ENCODE assay signal across 9 cellular contexts in genomic region chr2:197215988-197216979, GRCh38.
DNase-seq lines count a peak whose midpoint lies in the region; ATAC-seq and TF ChIP-seq lines count a peak whose summit lies in the region.
"Had no signal": no experiment of that assay in that cellular context is flagged by ENCODE, and none has a peak within 500 bp of the region (broad histone marks: within the 10 kb centered on the region; RNA-seq: fewer than 3 reads in every experiment).

No MANE protein-coding gene starts in this region.

- H3K36me3 ChIP-seq in breast epithelium: no peaks in the 10 kb centered on the region
- no peaks in the 10 kb centered on the region for H3K36me3 ChIP-seq in Peyer's patch
- no peaks in the 10 kb centered on the region for H3K36me3 ChIP-seq in heart right ventricle
- no peaks in the 10 kb centered on the region for H3K36me3 ChIP-seq in HAP-1 (replicated peaks)
- no peaks in the 10 kb centered on the region for H3K36me3 ChIP-seq in sigmoid colon

- H3K27me3 Mint-ChIP-seq in MCF 10A (ENCODE audit: insufficient read depth, unreplicated experiment): no peaks in the 10 kb centered on the region
- H3K27me3 Mint-ChIP-seq: brain had no signal

- intact Hi-C loops in MCF 10A (cut with micrococcal nuclease): no loop called here
- intact Hi-C loops in breast epithelium (cut with DNase I; ENCODE audit: low total_unique reads): no loop called here
- intact Hi-C loops in heart right ventricle (cut with DNase I): no loop called here
- intact Hi-C loops in sigmoid colon (cut with DNase I): no loop called here
- intact Hi-C loops in lower leg skin (cut with DNase I; ENCODE audit: low total_unique reads): no loop called here

- in situ Hi-C loops in HAP-1 (cut with MboI; ENCODE audit: low sequenced_read_pairs): no loop called here

- H3K27ac Mint-ChIP-seq in MCF 10A (ENCODE audit: low read depth, unreplicated experiment): no peak overlapping the region

- WGBS in heart right ventricle, 2 donors: 47 to 53% methylated on average over 7 of the region's 7 CpGs
- WGBS in sigmoid colon, 2 donors: 45 to 66% methylated on average over 7 of the region's 7 CpGs
- WGBS in lower leg skin, 2 donors: 57 to 60% methylated on average over 7 of the region's 7 CpGs

- POLR2A ChIA-PET in MCF 10A (lab: Yijun Ruan, JAX): no interaction called here

- no peaks in the 10 kb centered on the region for H3K4me1 Mint-ChIP-seq in MCF 10A (ENCODE audit: insufficient read depth, unreplicated experiment)

- no peaks in the 10 kb centered on the region for H3K9me3 ChIP-seq in breast epithelium
- no peaks in the 10 kb centered on the region for H3K9me3 ChIP-seq in Peyer's patch
- H3K9me3 ChIP-seq in heart right ventricle: no peaks in the 10 kb centered on the region
- no peaks in the 10 kb centered on the region for H3K9me3 ChIP-seq in HAP-1
- no peaks in the 10 kb centered on the region for H3K9me3 ChIP-seq in sigmoid colon

- CTCF ChIA-PET in MCF 10A (lab: Yijun Ruan, JAX): interaction anchor here (1.6 kb wide), 1 partner anchor 95 kb away, joined by 3 read pairs; no protein-coding TSS in a partner anchor

- no peaks in the 10 kb centered on the region for H3K4me1 ChIP-seq in breast epithelium
- H3K4me1 ChIP-seq in Peyer's patch: peaks cover 0 to 43% (median 11%) of the 10 kb centered on the region in 4 donors
- peaks cover 0 to 88% (median 29%) of the 10 kb centered on the region in 9 donors for H3K4me1 ChIP-seq in heart right ventricle
- no peaks in the 10 kb centered on the region for H3K4me1 ChIP-seq in HAP-1
- H3K4me1 ChIP-seq in sigmoid colon: peaks cover 0 to 54% (median 44%) of the 10 kb centered on the region in 4 donors

- no peaks in the 10 kb centered on the region for H3K27me3 ChIP-seq in breast epithelium
- H3K27me3 ChIP-seq in Peyer's patch: no peaks in the 10 kb centered on the region
- no peaks in the 10 kb centered on the region for H3K27me3 ChIP-seq in heart right ventricle
- no peaks in the 10 kb centered on the region; the same call in 1 of the 2 replicates for H3K27me3 ChIP-seq in HAP-1 (ENCODE audit: low read depth)
- H3K27me3 ChIP-seq in sigmoid colon: no peaks in the 10 kb centered on the region

- peak overlapping the region in 1 of 2 donors; percentile 35 for H3K27ac ChIP-seq in breast epithelium
- peak overlapping the region; percentile 15 to 84 (median 32) for H3K27ac ChIP-seq in Peyer's patch
- peak overlapping the region in 7 of 10 donors; percentile 1 to 84 (median 30) for H3K27ac ChIP-seq in heart right ventricle
- H3K27ac ChIP-seq in sigmoid colon: peak overlapping the region in 2 of 4 donors; percentile 5 to 36

- ATAC-seq in HG02973 (IDR thresholded peaks at IDR 0.05; ENCODE audit: unreplicated experiment) (peak; percentile 59), heart right ventricle (peak in 6 of 8 donors; percentile 17 to 76 (median 64))

- TF ChIP-seq POLR2A in breast epithelium (IDR thresholded peaks at IDR 0.05) (no peak), Peyer's patch (IDR thresholded peaks at IDR 0.05) (no peak), sigmoid colon (IDR thresholded peaks at IDR 0.05) (no peak), lower leg skin (IDR thresholded peaks at IDR 0.05) (no peak)

- H3K36me3 Mint-ChIP-seq in MCF 10A (ENCODE audit: insufficient read depth, unreplicated experiment): no peaks in the 10 kb centered on the region
- H3K36me3 Mint-ChIP-seq: brain had no signal

- H3K4me3 ChIP-seq in breast epithelium (no peak overlapping the region), Peyer's patch (no peak overlapping the region), heart right ventricle (peak overlapping the region in 1 of 10 donors; percentile 19), HAP-1 (no peak overlapping the region), sigmoid colon (no peak overlapping the region), lower leg skin (ENCODE audit: low read depth, poor library complexity, severe bottlenecking) (no peak overlapping the region)

- TF ChIP-seq EP300 in sigmoid colon (IDR thresholded peaks at IDR 0.05): no peak

- TF ChIP-seq CTCF in MCF 10A (IDR thresholded peaks at IDR 0.05; ENCODE audit: unreplicated experiment) (no peak), breast epithelium (IDR thresholded peaks at IDR 0.05) (no peak), Peyer's patch (IDR thresholded peaks at IDR 0.05) (no peak), heart right ventricle (IDR thresholded peaks at IDR 0.05) (no peak), sigmoid colon (IDR thresholded peaks at IDR 0.05) (no peak), lower leg skin (IDR thresholded peaks at IDR 0.05) (no peak)

- H3K4me3 Mint-ChIP-seq in MCF 10A (ENCODE audit: unreplicated experiment): no peak overlapping the region

- DNase-seq in MCF 10A (ENCODE audit: unreplicated experiment) (peak; percentile 9), breast epithelium (ENCODE audit: low spot score in 2 of 2) (no peak), Peyer's patch (no peak), heart right ventricle (no peak), HAP-1 (ENCODE audit: low spot score in 2 of 2) (no peak), sigmoid colon (no peak), lower leg skin (ENCODE audit: low spot score in 2 of 2) (no peak)

- H3K9me3 Mint-ChIP-seq in MCF 10A (ENCODE audit: unreplicated experiment): no peaks in the 10 kb centered on the region
- H3K9me3 Mint-ChIP-seq: brain had no signal

- no TSS peak for BruUV-seq in MCF 10A (replicated peaks; lab: Mats Ljungman, UMichigan)
